17 cellular contexts compared by ENCODE assay signal in the genomic region with DNA sequence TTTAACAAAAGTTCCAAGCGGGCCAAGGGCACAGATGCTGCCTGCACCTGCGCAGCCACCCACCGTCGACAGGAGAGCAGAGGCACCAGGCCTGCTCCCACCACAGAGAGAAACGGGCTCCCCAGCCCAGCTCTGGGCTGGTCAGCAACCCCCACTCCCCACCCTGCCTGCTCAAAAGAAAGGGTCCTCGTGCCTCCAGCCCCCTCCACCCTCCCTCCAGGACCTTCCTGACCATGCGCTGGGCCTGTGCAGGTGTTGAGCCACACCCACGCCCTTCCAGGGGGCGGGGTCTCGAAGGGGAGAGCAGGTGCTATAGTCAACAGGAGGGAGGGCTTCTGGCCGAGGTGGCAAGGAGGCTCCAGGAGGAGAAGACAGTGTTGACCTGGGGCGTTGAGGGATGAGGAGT. TPM values are rescaled to one million over a fixed set of nuclear protein-coding genes. Genes with fewer than 3 reads are reported as not detected.
DNase-seq lines count a peak whose midpoint lies in the region; TF ChIP-seq lines count a peak whose summit lies in the region.
"Had no signal": no experiment of that assay in that cellular context is flagged by ENCODE, and none has a peak within 500 bp of the region (broad histone marks: within the 10 kb centered on the region; RNA-seq: fewer than 3 reads in every experiment).

No MANE protein-coding gene starts in this region.

- TF ChIP-seq CTCF in DOHH2 (IDR thresholded peaks at IDR 0.05; ENCODE audit: low read depth, low read length, poor library complexity, severe bottlenecking), result no peak
- TF ChIP-seq CTCF in nephron progenitor cell (IDR thresholded peaks at IDR 0.05), result no peak

- no peaks in the 10 kb centered on the region for H3K27me3 Mint-ChIP-seq in activated CD4-positive, alpha-beta T cell treated with anti-CD3 and anti-CD28 coated beads, Interleukin-2, amount 10 ng/mL, durations not matched to agents 24 days and 14 days
- no peaks in the 10 kb centered on the region for H3K27me3 Mint-ChIP-seq in activated naive CD8-positive, alpha-beta T cell
- peaks cover 27% of the 10 kb centered on the region for H3K27me3 Mint-ChIP-seq in nephron progenitor cell (ENCODE audit: low read depth, poor library complexity)

- H3K4me3 ChIP-seq in DOHH2 (ENCODE audit: low read length), result no peak overlapping the region
- H3K4me3 ChIP-seq: left ventricle myocardium inferior, MG63, tibial nerve had no signal

- no peak overlapping the region for H3K27ac Mint-ChIP-seq in activated CD4-positive, alpha-beta T cell treated with anti-CD3 and anti-CD28 coated beads, Interleukin-2, amount 10 ng/mL, durations not matched to agents 24 days and 14 days
- H3K27ac Mint-ChIP-seq in activated naive CD8-positive, alpha-beta T cell, result peak overlapping the region; percentile 34
- peak overlapping the region; percentile 64 for H3K27ac Mint-ChIP-seq in nephron progenitor cell

- no peaks in the 10 kb centered on the region for H3K9me2 ChIP-seq in DOHH2 (replicated peaks; ENCODE audit: control insufficient read depth, low read length)

- no peak overlapping the region for H3K27ac ChIP-seq in DOHH2 (ENCODE audit: low read depth, low read length)
- H3K27ac ChIP-seq: left ventricle myocardium inferior, tibial nerve had no signal

- intact Hi-C loops in activated CD4-positive, alpha-beta T cell treated with anti-CD3 and anti-CD28 coated beads, Interleukin-2, amount 10 ng/mL, durations not matched to agents 24 days and 14 days (cut with micrococcal nuclease), result loop anchor here (10.0 kb wide), 2 partner anchors 462 to 622 kb away; partner anchors contain the start of gene SPATA2L

- peak overlapping the region; percentile 37 for H3K4me3 Mint-ChIP-seq in activated CD4-positive, alpha-beta T cell treated with anti-CD3 and anti-CD28 coated beads, Interleukin-2, amount 10 ng/mL, durations not matched to agents 24 days and 14 days
- H3K4me3 Mint-ChIP-seq in activated naive CD8-positive, alpha-beta T cell, result peak overlapping the region; percentile 13
- peak overlapping the region; percentile 36 for H3K4me3 Mint-ChIP-seq in nephron progenitor cell

- no peaks in the 10 kb centered on the region for H3K27me3 ChIP-seq in DOHH2 (ENCODE audit: control insufficient read depth, low read length)
- H3K27me3 ChIP-seq: MG63, tibial nerve had no signal

- peak overlapping the region; percentile 31; the same call in 1 of the 2 replicates for H3K4me2 ChIP-seq in DOHH2 (ENCODE audit: low read length)

- peaks cover 4% of the 10 kb centered on the region; the same call in 1 of the 2 replicates for H3K9me3 ChIP-seq in DOHH2 (ENCODE audit: control insufficient read depth, insufficient read depth, low read length)
- H3K9me3 ChIP-seq: left ventricle myocardium inferior, MG63, tibial nerve had no signal

- no peaks in the 10 kb centered on the region for H4K20me1 ChIP-seq in DOHH2 (ENCODE audit: control insufficient read depth, insufficient read depth, low read depth, low read length)

- peaks cover 4% of the 10 kb centered on the region for H3K36me3 Mint-ChIP-seq in activated CD4-positive, alpha-beta T cell treated with anti-CD3 and anti-CD28 coated beads, Interleukin-2, amount 10 ng/mL, durations not matched to agents 24 days and 14 days (ENCODE audit: low read depth)
- H3K36me3 Mint-ChIP-seq in activated naive CD8-positive, alpha-beta T cell, result no peaks in the 10 kb centered on the region
- H3K36me3 Mint-ChIP-seq in nephron progenitor cell (ENCODE audit: low read depth), result peaks cover 8% of the 10 kb centered on the region

- H3K4me1 Mint-ChIP-seq in activated CD4-positive, alpha-beta T cell treated with anti-CD3 and anti-CD28 coated beads, Interleukin-2, amount 10 ng/mL, durations not matched to agents 24 days and 14 days, result peaks cover 15% of the 10 kb centered on the region
- H3K4me1 Mint-ChIP-seq in activated naive CD8-positive, alpha-beta T cell (ENCODE audit: low read depth), result peaks cover 20% of the 10 kb centered on the region
- H3K4me1 Mint-ChIP-seq in nephron progenitor cell, result peaks cover 14% of the 10 kb centered on the region

- peaks cover 8% of the 10 kb centered on the region for H3F3A ChIP-seq in DOHH2 (ENCODE audit: control insufficient read depth, insufficient read depth)

- H3K79me2 ChIP-seq in DOHH2 (ENCODE audit: control insufficient read depth, low read length), result peaks cover 12% of the 10 kb centered on the region

- peaks cover 26% of the 10 kb centered on the region for H3K4me1 ChIP-seq in DOHH2 (ENCODE audit: control insufficient read depth, low read length)

- peak; percentile 60 for DNase-seq in activated CD4-positive, alpha-beta T cell treated with anti-CD3 and anti-CD28 coated beads, Interleukin-2, amount 10 ng/mL, durations not matched to agents 24 days and 14 days
- DNase-seq in activated CD4-positive, alpha-beta T cell treated with anti-CD3 and anti-CD28 coated beads, Interleukin-2, amount 50 U/mL, for 1 hour, result no peak
- DNase-seq in nephron progenitor cell, result no peak
- no peak for DNase-seq in Ammon's horn (ENCODE audit: low spot score)
- no peak for DNase-seq in HUDEP-2 (lab: John Stamatoyannopoulos, UW; ENCODE audit: unreplicated experiment in 76 of 76)
- DNase-seq in inferior parietal cortex (ENCODE audit: extremely low spot score), result no peak
- DNase-seq: central memory CD4-positive, alpha-beta T cell; left ventricle myocardium inferior; MG63; NCI-H2081 treated with DMSO at 0.1 percent for 48 hours; right cardiac atrium; SHP77 treated with DMSO at 0.1 percent for 48 hours; stimulated activated CD4-positive, alpha-beta T cell treated with anti-CD3 and anti-CD28 coated beads, Interleukin-1b, Interleukin-23, amount 100 ng/mL, for 48 hours had no signal

- no peaks in the 10 kb centered on the region for H3K9me3 Mint-ChIP-seq in activated CD4-positive, alpha-beta T cell treated with anti-CD3 and anti-CD28 coated beads, Interleukin-2, amount 10 ng/mL, durations not matched to agents 24 days and 14 days
- H3K9me3 Mint-ChIP-seq in activated naive CD8-positive, alpha-beta T cell (ENCODE audit: low read depth), result no peaks in the 10 kb centered on the region
- peaks cover 5% of the 10 kb centered on the region for H3K9me3 Mint-ChIP-seq in nephron progenitor cell

- H3K36me3 ChIP-seq in DOHH2 (ENCODE audit: control insufficient read depth, low read length), result peaks cover 3% of the 10 kb centered on the region; the same call in 1 of the 2 replicates
- H3K36me3 ChIP-seq: left ventricle myocardium inferior, MG63, tibial nerve had no signal

RNA-seq across cellular contexts. Expression of gene ZNF778, which starts 25.3 kb away (rescaled TPM):
- total RNA-seq in activated CD4-positive, alpha-beta T cell treated with anti-CD3 and anti-CD28 coated beads, Interleukin-2, amount 10 ng/mL, durations not matched to agents 24 days and 14 days, result 6.0 and 9.8 TPM in 2 replicates

RNA-seq across cellular contexts. Expression of gene SLC22A31, which starts 42.5 kb away (rescaled TPM):
- 1.4 and 2.3 TPM in 2 replicates for total RNA-seq in activated CD4-positive, alpha-beta T cell treated with anti-CD3 and anti-CD28 coated beads, Interleukin-2, amount 10 ng/mL, durations not matched to agents 24 days and 14 days
- total RNA-seq: Daoy, left ventricle myocardium inferior had no signal
